1 cellular context compared by ENCODE assay signal in the genomic region with DNA sequence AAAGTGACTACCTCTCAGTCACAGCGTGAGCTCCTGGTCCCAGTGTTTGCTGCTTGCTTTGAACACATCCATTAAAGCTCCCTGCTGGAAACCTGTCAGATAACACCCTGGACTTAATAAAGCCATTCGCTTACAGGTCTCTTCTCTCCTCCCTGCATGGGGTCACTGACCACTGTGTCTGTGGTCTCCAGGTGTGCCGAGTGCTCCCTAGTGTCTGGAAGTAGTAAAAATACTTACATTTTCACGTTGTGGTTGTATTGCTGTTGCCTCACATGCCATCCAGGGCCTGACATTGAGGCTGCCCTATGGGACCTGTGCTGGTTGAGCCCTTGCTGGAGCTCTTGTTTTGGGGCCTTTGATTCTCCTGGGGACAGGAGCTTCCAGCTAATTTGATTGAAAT. TPM values are rescaled to one million over a fixed set of nuclear protein-coding genes. Genes with fewer than 3 reads are reported as not detected.
"Had no signal": no experiment of that assay in that cellular context is flagged by ENCODE, and none has a peak within 500 bp of the region (broad histone marks: within the 10 kb centered on the region; RNA-seq: fewer than 3 reads in every experiment).

No MANE protein-coding gene starts in this region.

RNA-seq across cellular contexts. Expression of a gene that starts 2.6 kb away (rescaled TPM):
- total RNA-seq: GM12878 had no signal
- polyA plus RNA-seq: GM12878 had no signal
